In the genomic region with DNA sequence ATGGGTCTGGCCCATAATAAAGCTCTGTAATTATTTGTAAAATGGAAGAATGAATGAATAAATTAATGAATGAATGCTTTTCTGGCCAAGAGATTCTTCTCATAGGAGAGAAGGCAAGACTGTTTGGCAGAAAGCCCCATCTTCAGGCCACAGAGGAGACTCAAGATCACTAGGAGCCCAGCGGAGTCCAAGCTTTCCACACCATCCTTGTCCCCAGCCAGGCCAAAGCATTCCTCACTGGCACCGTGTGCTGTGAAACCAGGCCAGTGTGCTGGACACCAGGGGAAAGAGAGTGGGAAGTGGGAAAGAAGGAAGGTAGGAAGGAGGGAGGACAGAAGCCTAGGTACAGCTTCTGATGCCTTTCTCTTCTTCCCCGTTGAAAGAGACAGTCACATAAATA, we compare ENCODE assay signal across 11 cellular contexts.
"Had no signal": no experiment of that assay in that cellular context is flagged by ENCODE, and none has a peak within 500 bp of the region (broad histone marks: within the 10 kb centered on the region; RNA-seq: fewer than 3 reads in every experiment).

No MANE protein-coding gene starts in this region.

- DNase-seq: activated CD4-positive, alpha-beta memory T cell treated with anti-CD3 and anti-CD28 coated beads for 36 hours; activated CD4-positive, alpha-beta T cell treated with anti-CD3 and anti-CD28 coated beads for 36 hours; activated naive CD4-positive, alpha-beta T cell treated with anti-CD3 and anti-CD28 coated beads, Interleukin-2, amount 50 U/mL, for 16 hours; activated T-cell treated with anti-CD3 and anti-CD28 coated beads, Interleukin-2, amount 50 U/mL, for 24 hours; dorsolateral prefrontal cortex; hippocampal formation; kidney; psoas muscle; stimulated activated CD4-positive, alpha-beta T cell treated with anti-CD3 and anti-CD28 coated beads, Interleukin-1b, Interleukin-23, amount 100 ng/mL, for 48 hours; stimulated activated naive CD8-positive, alpha-beta T cell treated with anti-CD3 and anti-CD28 coated beads, Interleukin-15, amount 100 ng/mL, for 72 hours had no signal

- H3K9me3 ChIP-seq: psoas muscle had no signal

- H3K27me3 ChIP-seq: dorsolateral prefrontal cortex had no signal

- H3K4me3 ChIP-seq: dorsolateral prefrontal cortex, psoas muscle had no signal

- FAIRE-seq: astrocyte, kidney had no signal

- ATAC-seq: activated CD4-positive, alpha-beta T cell treated with anti-CD3 and anti-CD28 coated beads for 36 hours; psoas muscle; stimulated activated naive CD8-positive, alpha-beta T cell treated with anti-CD3 and anti-CD28 coated beads, Interleukin-15, amount 100 ng/mL, for 72 hours had no signal
